ENCODE assay signal across 2 cellular contexts in genomic region chr20:45626540-45626939, GRCh38.
A peak's percentile ranks its signal among the peaks of the same experiment; 100 is the strongest.
TF ChIP-seq lines count a peak whose summit lies in the region.

No MANE protein-coding gene starts in this region.

TF ChIP-seq in GM12891, 5 proteins besides CTCF, POLR2A, EP300 and RAD21:
- TF ChIP-seq SPI1 (IDR thresholded peaks at IDR 0.05; ENCODE audit: low read depth, low read length), result peak; percentile 35; the same call in 1 of the 2 replicates
- no peak for TF ChIP-seq TAF1 (IDR thresholded peaks at IDR 0.05; ENCODE audit: low read depth, low read length)
TF ChIP-seq in GM12891: peak in this region for 1.

TF ChIP-seq in GM12878, 131 proteins besides CTCF, POLR2A, EP300 and RAD21:
- peak; percentile 27; the same call in 1 of the 2 replicates for TF ChIP-seq SPI1 (IDR thresholded peaks at IDR 0.05; ENCODE audit: borderline replicate concordance, insufficient read depth, low read depth, low read length)
- no peak for TF ChIP-seq BRCA1 (IDR thresholded peaks at IDR 0.05; ENCODE audit: low read depth, low read length)
- no peak for TF ChIP-seq HCFC1 (IDR thresholded peaks at IDR 0.05; ENCODE audit: low read length)
- TF ChIP-seq RELB (IDR thresholded peaks at IDR 0.05; ENCODE audit: low read depth), result no peak
- no peak for TF ChIP-seq CBX3 (IDR thresholded peaks at IDR 0.05; ENCODE audit: borderline replicate concordance, low read depth)
- TF ChIP-seq SIN3A (IDR thresholded peaks at IDR 0.05; ENCODE audit: low read depth, low read length), result no peak
- TF ChIP-seq HDGF (IDR thresholded peaks at IDR 0.05), result no peak
